ENCODE assay signal across 20 cellular contexts in genomic region chr2:695111-695510, GRCh38. TPM values are rescaled to one million over a fixed set of nuclear protein-coding genes. Genes with fewer than 3 reads are reported as not detected.
DNase-seq lines count a peak whose midpoint lies in the region; ATAC-seq lines count a peak whose summit lies in the region.
"Had no signal": no experiment of that assay in that cellular context is flagged by ENCODE, and none has a peak within 500 bp of the region (broad histone marks: within the 10 kb centered on the region; RNA-seq: fewer than 3 reads in every experiment).

No MANE protein-coding gene starts in this region.

- H3K36me3 ChIP-seq in aorta (ENCODE audit: control insufficient read depth in 1 of 2, insufficient read depth in 2 of 2, low read length in 1 of 2): no peaks in the 10 kb centered on the region
- H3K36me3 ChIP-seq: gastroesophageal sphincter, sigmoid colon had no signal

- DNase-seq in left ventricle myocardium superior (peak; percentile 47), cardiac septum (ENCODE audit: low spot score) (no peak), SHP77 treated with DMSO at 0.1 percent for 48 hours (lab: John Stamatoyannopoulos, UW) (peak; percentile 43), myocyte (ENCODE audit: low read depth) (peak; percentile 22), aorta (peak in 1 of 2 donors; percentile 83)
- DNase-seq: activated naive CD8-positive, alpha-beta T cell treated with anti-CD3 and anti-CD28 coated beads for 36 hours; dermis blood vessel endothelial cell; GF-D8; HFFc6; NCI-H1436; NCI-H510A treated with DMSO at 0.1 percent for 48 hours; Right ventricle myocardium superior; sigmoid colon; stimulated activated naive CD8-positive, alpha-beta T cell treated with anti-CD3 and anti-CD28 coated beads, Interleukin-15, amount 100 ng/mL, for 72 hours had no signal

- H3K4me3 ChIP-seq in aorta (ENCODE audit: low read length in 2 of 2): no peak overlapping the region
- H3K4me3 ChIP-seq: gastroesophageal sphincter, GM12878, sigmoid colon had no signal

- H3K27me3 ChIP-seq in aorta (ENCODE audit: control insufficient read depth in 1 of 2, insufficient read depth in 2 of 2, low read length in 1 of 2): no peaks in the 10 kb centered on the region
- H3K27me3 ChIP-seq: gastroesophageal sphincter, sigmoid colon had no signal

- no peaks in the 10 kb centered on the region for H3K9me3 ChIP-seq in aorta (ENCODE audit: control insufficient read depth, low read length)
- H3K9me3 ChIP-seq: gastroesophageal sphincter, sigmoid colon had no signal

- WGBS in aorta, 2 donors: 7 to 17% methylated on average over 3 of the region's 3 CpGs

- intact Hi-C loops in left ventricle myocardium superior (cut with micrococcal nuclease): no loop called here
- intact Hi-C loops in cardiac septum (cut with DNase I): no loop called here
- intact Hi-C loops in aorta (cut with DNase I): no loop called here

- no peak for ATAC-seq in left ventricle myocardium superior
- ATAC-seq in aorta (ENCODE audit: low FRiP score): no peak
- no peak for ATAC-seq in HG03460 (IDR thresholded peaks at IDR 0.05; ENCODE audit: unreplicated experiment)
- no peak for ATAC-seq in GM19328 (IDR thresholded peaks at IDR 0.05; ENCODE audit: unreplicated experiment)
- no peak for ATAC-seq in esophagus mucosa
- ATAC-seq: activated CD4-positive, CD25-positive, alpha-beta regulatory T cell treated with anti-CD3 and anti-CD28 coated beads, Interleukin-2, amount 50 U/mL, for 24 hours; gastroesophageal sphincter; GM12878; stimulated activated naive CD8-positive, alpha-beta T cell treated with anti-CD3 and anti-CD28 coated beads, Interleukin-15, amount 100 ng/mL, for 72 hours had no signal

- H3K4me1 ChIP-seq in aorta (ENCODE audit: control insufficient read depth in 1 of 2, insufficient read depth in 2 of 2, low read length in 2 of 2): peaks cover 1 to 3% of the 10 kb centered on the region in 2 donors
- H3K4me1 ChIP-seq: sigmoid colon had no signal

- H3K27ac ChIP-seq in aorta (ENCODE audit: low read depth in 1 of 2, low read length in 2 of 2): peak overlapping the region; percentile 8 to 64
- H3K27ac ChIP-seq: gastroesophageal sphincter, sigmoid colon had no signal

RNA-seq across cellular contexts. Expression of gene TMEM18, which starts 17.9 kb away (rescaled TPM):
- 9.4 TPM for total RNA-seq in left ventricle myocardium superior
- 8.8 TPM for total RNA-seq in cardiac septum
- 12.7 and 18.0 TPM in 2 replicates for total RNA-seq in myocyte
- polyA plus RNA-seq in myocyte (2012): 22.3 TPM
- 10 to 100 TPM; 21.5 to 22.4 TPM for total RNA-seq in aorta
- 10 to 100 TPM; 17.8 to 26.2 TPM for polyA plus RNA-seq in aorta
- total RNA-seq in esophagus mucosa: 18.0 TPM
